In genomic region chr1:41474490-41475271, GRCh38 we compare ENCODE assay signal across 12 cellular contexts. TPM values are rescaled to one million over a fixed set of nuclear protein-coding genes. Genes with fewer than 3 reads are reported as not detected.
DNase-seq lines count a peak whose midpoint lies in the region; ATAC-seq and TF ChIP-seq lines count a peak whose summit lies in the region.
"Had no signal": no experiment of that assay in that cellular context is flagged by ENCODE, and none has a peak within 500 bp of the region (broad histone marks: within the 10 kb centered on the region; RNA-seq: fewer than 3 reads in every experiment).

No MANE protein-coding gene starts in this region.

- H3K9me3 ChIP-seq in SK-N-SH (no peaks in the 10 kb centered on the region), left ventricle myocardium inferior (replicated peaks) (no peaks in the 10 kb centered on the region), T-helper 17 cell (ENCODE audit: control insufficient read depth, low read length, poor library complexity, severe bottlenecking) (no peaks in the 10 kb centered on the region)
- H3K9me3 ChIP-seq: SJSA1 had no signal

- peaks cover 12% of the 10 kb centered on the region for H3F3A ChIP-seq in SK-N-SH (replicated peaks; ENCODE audit: insufficient read depth)

- no peaks in the 10 kb centered on the region for H3K36me3 Mint-ChIP-seq in T-helper 17 cell (ENCODE audit: low read depth)
- H3K36me3 Mint-ChIP-seq: naive thymus-derived CD8-positive, alpha-beta T cell had no signal

- 0 out of 2 replicates have a peak overlapping the region, but pooled peaks have one; percentile 54 for H2AFZ ChIP-seq in SK-N-SH (ENCODE audit: low read depth)

- H3K79me2 ChIP-seq in SK-N-SH (ENCODE audit: insufficient read depth): no peaks in the 10 kb centered on the region

- no peaks in the 10 kb centered on the region for H3K9me2 ChIP-seq in SK-N-SH

- no peak overlapping the region for H3K9ac ChIP-seq in SK-N-SH

- TF ChIP-seq RAD21 in SK-N-SH (IDR thresholded peaks at IDR 0.05; ENCODE audit: low read length): no peak

- H3K4me3 ChIP-seq in SK-N-SH (ENCODE audit: low read depth in 2 of 2, low read length in 1 of 2) (no peak overlapping the region), left ventricle myocardium inferior (no peak overlapping the region)
- H3K4me3 ChIP-seq: SJSA1 had no signal

- TF ChIP-seq CTCF in SK-N-SH (IDR thresholded peaks at IDR 0.05): no peak
- no peak for TF ChIP-seq CTCF in left ventricle myocardium inferior (IDR thresholded peaks at IDR 0.05; ENCODE audit: borderline replicate concordance)

- H3K27me3 Mint-ChIP-seq in T-helper 17 cell: peaks cover 24% of the 10 kb centered on the region
- H3K27me3 Mint-ChIP-seq: CD4-positive, alpha-beta T cell had no signal

- peaks cover 3% of the 10 kb centered on the region for H3K4me1 Mint-ChIP-seq in T-helper 17 cell

- no peaks in the 10 kb centered on the region for H4K20me1 ChIP-seq in SK-N-SH (ENCODE audit: insufficient read depth)

- H3K27ac ChIP-seq in SK-N-SH (ENCODE audit: low read depth in 2 of 2, low read length in 1 of 2) (peak overlapping the region; percentile 43 to 58), left ventricle myocardium inferior (replicated peaks) (peak overlapping the region; percentile 84)
- H3K27ac ChIP-seq: SJSA1 had no signal

- H3K27me3 ChIP-seq in SK-N-SH (ENCODE audit: insufficient read depth) (no peaks in the 10 kb centered on the region), left ventricle myocardium inferior (ENCODE audit: low read depth) (no peaks in the 10 kb centered on the region)
- H3K27me3 ChIP-seq: SJSA1 had no signal

- intact Hi-C loops in left ventricle myocardium inferior (cut with micrococcal nuclease): no loop called here

- 54% methylated on average over 6 of the region's 17 CpGs for WGBS in SK-N-SH (ENCODE audit: low lambda C conversion rate)

- CTCF ChIA-PET in SK-N-SH (lab: Yijun Ruan, JAX): interaction anchor here (0.8 to 11.2 kb wide), 9 partner anchors 8 to 43 kb away, joined by 3 to 93 read pairs (median 6); partner anchors contain the start of gene EDN2

- POLR2A ChIA-PET in SK-N-SH (lab: Yijun Ruan, JAX): interaction anchor here (0.8 to 1.0 kb wide), 2 partner anchors 11 to 19 kb away, joined by 3 to 4 read pairs; no protein-coding TSS in a partner anchor

- TF ChIP-seq EP300 in SK-N-SH (IDR thresholded peaks at IDR 0.05; ENCODE audit: borderline replicate concordance in 1 of 2, low read depth in 1 of 2, low read length in 1 of 2): peak in 1 of 2 experiments; percentile 40; a peak in 1 of 4 replicates

- DNase-seq in Daoy (ENCODE audit: low read depth) (peak; percentile 23), SK-N-SH (peak; percentile 71), left ventricle myocardium inferior (no peak), renal cortical epithelial cell (ENCODE audit: low read depth) (peak; percentile 42), T-helper 17 cell (no peak)
- no peak for DNase-seq in activated CD4-positive, alpha-beta T cell treated with anti-CD3 and anti-CD28 coated beads for 4 hours
- DNase-seq: CD4-positive, alpha-beta T cell had no signal

- H3K4me1 ChIP-seq in SK-N-SH (ENCODE audit: control insufficient read depth in 1 of 2, insufficient read depth in 2 of 2, low read depth in 1 of 2, low read length in 1 of 2): peaks cover 27 to 60% of the 10 kb centered on the region in 2 experiments
- H3K4me1 ChIP-seq in left ventricle myocardium inferior: peaks cover 57% of the 10 kb centered on the region

- no peak overlapping the region for H3K27ac Mint-ChIP-seq in T-helper 17 cell
- H3K27ac Mint-ChIP-seq: CD4-positive, alpha-beta T cell; naive thymus-derived CD8-positive, alpha-beta T cell had no signal

- no peaks in the 10 kb centered on the region for H3K36me3 ChIP-seq in SK-N-SH (replicated peaks in 1 of 2; ENCODE audit: control insufficient read depth in 1 of 2, insufficient read depth in 2 of 2, low read length in 1 of 2)
- no peaks in the 10 kb centered on the region for H3K36me3 ChIP-seq in left ventricle myocardium inferior
- H3K36me3 ChIP-seq: SJSA1 had no signal

- ATAC-seq in HG02623 (IDR thresholded peaks at IDR 0.05; ENCODE audit: unreplicated experiment) (no peak), T-helper 17 cell (no peak), GM18519 (IDR thresholded peaks at IDR 0.05; ENCODE audit: low FRiP score, unreplicated experiment) (no peak)
- ATAC-seq: naive thymus-derived CD8-positive, alpha-beta T cell had no signal

- H3K4me3 Mint-ChIP-seq in T-helper 17 cell: no peak overlapping the region
- H3K4me3 Mint-ChIP-seq: CD4-positive, alpha-beta T cell; naive thymus-derived CD8-positive, alpha-beta T cell had no signal

- H3K4me2 ChIP-seq in SK-N-SH: peak overlapping the region; percentile 3; the same call in 1 of the 2 replicates

TF ChIP-seq in SK-N-SH, 30 proteins besides CTCF, POLR2A, EP300 and RAD21:
- TF ChIP-seq MXI1 (IDR thresholded peaks at IDR 0.05; ENCODE audit: low read depth, low read length) (peak; percentile 49; the same call in 1 of the 2 replicates), RCOR1 (IDR thresholded peaks at IDR 0.05; ENCODE audit: low read length) (peak; percentile 69; the same call in 1 of the 2 replicates), JUND (IDR thresholded peaks at IDR 0.05) (no peak)

RNA-seq across cellular contexts. Expression of gene EDN2, which starts 9.8 kb away (rescaled TPM):
- 0.40 TPM in 1 of 2 replicates, not detected in the other for total RNA-seq in Daoy (2014; rRNA removed; shearing (Covaris generic))
- polyA plus RNA-seq in SK-N-SH (2012; rRNA removed): 0.97 and 1.7 TPM in 2 replicates
- 0.77 and 0.84 TPM in 2 replicates for polyA plus RNA-seq in SK-N-SH (2012; cell fraction: cytosol; rRNA removed)
- 0.75 and 1.2 TPM in 2 replicates for polyA plus RNA-seq in SK-N-SH (2012; cell fraction: nucleus; rRNA removed)
- total RNA-seq in left ventricle myocardium inferior (0.47 TPM), renal cortical epithelial cell (19.4 and 39.9 TPM in 2 replicates), T-helper 17 cell (under 1 TPM in 1 of 2 donors, not detected in 1; 0.37 TPM)
- total RNA-seq: CD4-positive, alpha-beta T cell; LHCN-M2; naive thymus-derived CD8-positive, alpha-beta T cell had no signal
- polyA plus RNA-seq: naive thymus-derived CD8-positive, alpha-beta T cell had no signal

Comparison
In these comparisons a context has a peak if more than half of its experiments do, and no peak if none do; other contexts are left out.
1. DNase-seq: peak in Daoy (single experiment), SK-N-SH (single experiment) and renal cortical epithelial cell (single experiment); none in left ventricle myocardium inferior (single experiment), T-helper 17 cell (0 of 3) and activated CD4-positive, alpha-beta T cell treated with anti-CD3 and anti-CD28 coated beads for 4 hours (0 of 2).
2. RNA of gene EDN2, which starts 9.8 kb away (total RNA-seq): 19.4 to 39.9 TPM in renal cortical epithelial cell; 0.47 TPM in left ventricle myocardium inferior (single experiment), 0.40 TPM in Daoy and 0.37 TPM in T-helper 17 cell; every median in the first group is over 10 times any median in the second.